ENCODE assay signal across 1 cellular context in genomic region chr5:104178066-104178465, GRCh38.
TF ChIP-seq lines count a peak whose summit lies in the region.

No MANE protein-coding gene starts in this region.

TF ChIP-seq in GM23338, 12 proteins besides CTCF, POLR2A, EP300 and RAD21 (continued from another document):
- TF ChIP-seq ZNF462 (CRISPR knock-in tag; IDR thresholded peaks at IDR 0.05) = no peak
- TF ChIP-seq ETS1 (IDR thresholded peaks at IDR 0.05) = no peak
- TF ChIP-seq STAT1 (IDR thresholded peaks at IDR 0.05; ENCODE audit: unreplicated experiment) = no peak
- TF ChIP-seq EZH2phosphoT487 (IDR thresholded peaks at IDR 0.05; ENCODE audit: unreplicated experiment) = no peak
TF ChIP-seq in GM23338: peak in this region for 0.
